Comparison of ENCODE assay signal across 8 cellular contexts in genomic region chr3:49120438-49121135, GRCh38. TPM values are rescaled to one million over a fixed set of nuclear protein-coding genes. Genes with fewer than 3 reads are reported as not detected.
DNase-seq lines count a peak whose midpoint lies in the region; ATAC-seq and TF ChIP-seq lines count a peak whose summit lies in the region.

A gene with protein sequence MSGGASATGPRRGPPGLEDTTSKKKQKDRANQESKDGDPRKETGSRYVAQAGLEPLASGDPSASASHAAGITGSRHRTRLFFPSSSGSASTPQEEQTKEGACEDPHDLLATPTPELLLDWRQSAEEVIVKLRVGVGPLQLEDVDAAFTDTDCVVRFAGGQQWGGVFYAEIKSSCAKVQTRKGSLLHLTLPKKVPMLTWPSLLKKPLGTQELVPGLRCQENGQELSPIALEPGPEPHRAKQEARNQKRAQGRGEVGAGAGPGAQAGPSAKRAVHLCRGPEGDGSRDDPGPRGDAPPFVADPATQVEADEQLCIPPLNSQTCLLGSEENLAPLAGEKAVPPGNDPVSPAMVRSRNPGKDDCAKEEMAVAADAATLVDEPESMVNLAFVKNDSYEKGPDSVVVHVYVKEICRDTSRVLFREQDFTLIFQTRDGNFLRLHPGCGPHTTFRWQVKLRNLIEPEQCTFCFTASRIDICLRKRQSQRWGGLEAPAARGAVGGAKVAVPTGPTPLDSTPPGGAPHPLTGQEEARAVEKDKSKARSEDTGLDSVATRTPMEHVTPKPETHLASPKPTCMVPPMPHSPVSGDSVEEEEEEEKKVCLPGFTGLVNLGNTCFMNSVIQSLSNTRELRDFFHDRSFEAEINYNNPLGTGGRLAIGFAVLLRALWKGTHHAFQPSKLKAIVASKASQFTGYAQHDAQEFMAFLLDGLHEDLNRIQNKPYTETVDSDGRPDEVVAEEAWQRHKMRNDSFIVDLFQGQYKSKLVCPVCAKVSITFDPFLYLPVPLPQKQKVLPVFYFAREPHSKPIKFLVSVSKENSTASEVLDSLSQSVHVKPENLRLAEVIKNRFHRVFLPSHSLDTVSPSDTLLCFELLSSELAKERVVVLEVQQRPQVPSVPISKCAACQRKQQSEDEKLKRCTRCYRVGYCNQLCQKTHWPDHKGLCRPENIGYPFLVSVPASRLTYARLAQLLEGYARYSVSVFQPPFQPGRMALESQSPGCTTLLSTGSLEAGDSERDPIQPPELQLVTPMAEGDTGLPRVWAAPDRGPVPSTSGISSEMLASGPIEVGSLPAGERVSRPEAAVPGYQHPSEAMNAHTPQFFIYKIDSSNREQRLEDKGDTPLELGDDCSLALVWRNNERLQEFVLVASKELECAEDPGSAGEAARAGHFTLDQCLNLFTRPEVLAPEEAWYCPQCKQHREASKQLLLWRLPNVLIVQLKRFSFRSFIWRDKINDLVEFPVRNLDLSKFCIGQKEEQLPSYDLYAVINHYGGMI (N-terminal part only) (minus strand): TSS chr3:49120823. CDS start chr3:49119145, 1,678 bp downstream.

- H3K4me1 Mint-ChIP-seq in Caco-2 (ENCODE audit: low read depth, unreplicated experiment): no peaks in the 10 kb centered on the region

- intact Hi-C loops in Caco-2 (cut with micrococcal nuclease; ENCODE audit: unreplicated experiment): loop anchor here (1.0 kb wide), 3 partner anchors 12 to 26 kb away; partner anchors contain the start of genes QARS1 and QRICH1

- peak within 1 kb of the TSS; percentile 79 for H3K4me3 Mint-ChIP-seq in Caco-2 (ENCODE audit: unreplicated experiment)

- DNase-seq in Caco-2 (peak; percentile 89 to 91), HUDEP-2 (lab: John Stamatoyannopoulos, UW; ENCODE audit: unreplicated experiment in 76 of 76) (peak in 74 of 76 experiments; percentile 36 to 94 (median 86)), OCI-M1 (lab: John Stamatoyannopoulos, UW) (peak; percentile 83), activated T-cell treated with anti-CD3 and anti-CD28 coated beads for 24 hours (ENCODE audit: low read depth) (peak; percentile 93), epidermal melanocyte (ENCODE audit: insufficient read length, low spot score) (peak; percentile 96), mucosa of gallbladder (ENCODE audit: low spot score) (peak; percentile 95)
- peak; percentile 78 to 89 for DNase-seq in stimulated activated CD8-positive, alpha-beta memory T cell treated with anti-CD3 and anti-CD28 coated beads, Interleukin-4, amount 100 ng/mL, for 4 hours (ENCODE audit: low read depth in 2 of 2, low spot score in 1 of 2)

- ATAC-seq in GM19468 (IDR thresholded peaks at IDR 0.05; ENCODE audit: extremely low read depth, unreplicated experiment): peak; percentile 31

- H3K36me3 Mint-ChIP-seq in Caco-2 (ENCODE audit: insufficient read depth, unreplicated experiment): peaks cover 40% of the 10 kb centered on the region

- CTCF ChIA-PET in Caco-2 (lab: Charles Lee): interaction anchor here (0.6 to 2.2 kb wide), 5 partner anchors 12 to 932 kb away, joined by 3 to 9 read pairs (median 6); partner anchors contain the start of genes CDC25A, LAMB2 and QRICH1

- peaks cover 9% of the 10 kb centered on the region; the same call in 1 of the 2 replicates for H3K4me1 ChIP-seq in Caco-2

- H3K27me3 Mint-ChIP-seq in Caco-2 (ENCODE audit: insufficient read depth, unreplicated experiment): no peaks in the 10 kb centered on the region

- no TSS peak for BruUV-seq in Caco-2 (replicated peaks; lab: Mats Ljungman, UMichigan)

- H3K9me3 ChIP-seq in Caco-2: no peaks in the 10 kb centered on the region

- peak within 1 kb of the TSS; percentile 66 for H3K27ac Mint-ChIP-seq in Caco-2 (ENCODE audit: unreplicated experiment)

- H3K4me3 ChIP-seq in Caco-2 (ENCODE audit: low read depth, low read length): peak within 1 kb of the TSS; percentile 90

- peaks cover 9% of the 10 kb centered on the region for H3K36me3 ChIP-seq in Caco-2 (ENCODE audit: control insufficient read depth, insufficient read depth, low read length)

- no peaks in the 10 kb centered on the region for H3K9me3 Mint-ChIP-seq in Caco-2 (ENCODE audit: unreplicated experiment)

- POLR2A ChIA-PET in Caco-2 (lab: Charles Lee): interaction anchor here (0.6 to 1.5 kb wide), 10 partner anchors 11 to 187 kb away, joined by 3 to 28 read pairs (median 4); partner anchors contain the start of genes IMPDH2, LAMB2, NDUFAF3 and QRICH1

- no peaks in the 10 kb centered on the region for H3K27me3 ChIP-seq in Caco-2 (replicated peaks; ENCODE audit: control insufficient read depth, insufficient read depth, low read length)

- TF ChIP-seq CTCF in Caco-2 (IDR thresholded peaks at IDR 0.05; ENCODE audit: insufficient read depth in 1 of 2, low read depth in 1 of 2, low read length in 1 of 2, severe bottlenecking in 1 of 2, unreplicated experiment in 1 of 2): no peak

RNA-seq across cellular contexts. Expression of the gene that starts here (rescaled TPM):
- total RNA-seq in Caco-2 (2022) (55.9 and 56.4 TPM in 2 replicates), mucosa of gallbladder (85.6 TPM)

Comparison
In these comparisons a context has a peak if more than half of its experiments do, and no peak if none do; other contexts are left out.
1. Peak in every context shown above with its lines: DNase-seq, ATAC-seq and H3K4me3 ChIP-seq.